1 cellular context compared by ENCODE assay signal in the genomic region with DNA sequence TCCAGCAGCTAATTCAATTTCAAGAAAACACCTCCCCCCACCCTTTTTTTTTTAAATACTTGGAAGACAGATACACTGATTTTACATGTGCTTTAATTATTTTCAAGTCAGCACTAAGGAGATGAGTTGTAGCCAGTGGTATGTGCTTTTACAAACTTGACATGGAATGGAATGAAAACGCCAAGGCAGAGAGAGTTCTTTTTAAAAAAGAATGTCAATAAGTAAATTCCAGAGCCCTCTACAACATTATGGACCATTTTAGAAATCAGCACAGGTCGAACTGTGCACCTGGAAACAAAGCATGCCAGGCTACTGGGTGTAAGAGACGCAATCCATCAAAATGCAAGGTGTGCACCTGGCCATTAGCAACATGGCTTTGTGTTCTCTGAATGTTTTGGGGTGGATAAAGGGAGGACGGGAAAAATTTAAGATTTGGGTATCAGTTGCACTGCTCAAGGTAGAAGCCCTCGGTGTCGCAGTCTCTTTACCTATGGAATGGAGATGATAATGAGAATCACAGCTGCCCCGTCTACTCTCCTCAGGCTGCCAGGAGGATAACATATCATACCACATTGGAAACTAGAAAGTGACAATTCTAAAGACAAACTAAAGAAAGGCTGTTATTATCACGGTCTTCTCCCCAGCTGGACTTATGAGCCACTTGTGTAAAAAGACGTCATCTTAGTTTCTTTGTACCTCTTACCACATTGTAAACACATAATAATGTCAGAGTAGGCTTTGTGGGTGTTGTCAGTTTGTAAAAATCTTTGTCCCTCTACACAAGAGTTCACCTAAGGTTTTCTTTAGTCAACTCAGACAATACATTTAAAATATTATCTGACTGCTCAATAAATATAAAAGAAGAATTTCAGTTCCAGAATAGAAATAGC.
TF ChIP-seq lines count a peak whose summit lies in the region.

No MANE protein-coding gene starts in this region.

TF ChIP-seq in IMR-90, 13 proteins besides CTCF, POLR2A, EP300 and RAD21:
- TF ChIP-seq NFE2L2 (IDR thresholded peaks at IDR 0.05; ENCODE audit: low read depth, low read length) (no peak), CEBPB (IDR thresholded peaks at IDR 0.05; ENCODE audit: low read depth, low read length) (no peak), BHLHE40 (IDR thresholded peaks at IDR 0.05; ENCODE audit: low read depth, low read length) (no peak), FOS (IDR thresholded peaks at IDR 0.05; ENCODE audit: low read depth, low read length) (no peak), CHD1 (IDR thresholded peaks at IDR 0.05; ENCODE audit: low read depth, low read length) (no peak), MAFK (IDR thresholded peaks at IDR 0.05; ENCODE audit: low read depth, low read length) (no peak; the same call in 1 of the 2 replicates), RCOR1 (IDR thresholded peaks at IDR 0.05; ENCODE audit: insufficient replicate concordance, low read length) (no peak), MAZ (IDR thresholded peaks at IDR 0.05; ENCODE audit: borderline replicate concordance, low read depth, low read length) (no peak), RFX5 (IDR thresholded peaks at IDR 0.05; ENCODE audit: low read depth, low read length) (no peak)
- TF ChIP-seq, protein P1, sequence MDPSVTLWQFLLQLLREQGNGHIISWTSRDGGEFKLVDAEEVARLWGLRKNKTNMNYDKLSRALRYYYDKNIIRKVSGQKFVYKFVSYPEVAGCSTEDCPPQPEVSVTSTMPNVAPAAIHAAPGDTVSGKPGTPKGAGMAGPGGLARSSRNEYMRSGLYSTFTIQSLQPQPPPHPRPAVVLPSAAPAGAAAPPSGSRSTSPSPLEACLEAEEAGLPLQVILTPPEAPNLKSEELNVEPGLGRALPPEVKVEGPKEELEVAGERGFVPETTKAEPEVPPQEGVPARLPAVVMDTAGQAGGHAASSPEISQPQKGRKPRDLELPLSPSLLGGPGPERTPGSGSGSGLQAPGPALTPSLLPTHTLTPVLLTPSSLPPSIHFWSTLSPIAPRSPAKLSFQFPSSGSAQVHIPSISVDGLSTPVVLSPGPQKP (IDR thresholded peaks at IDR 0.05; ENCODE audit: borderline replicate concordance, low read depth, low read length) = no peak
- TF ChIP-seq, protein P2, sequence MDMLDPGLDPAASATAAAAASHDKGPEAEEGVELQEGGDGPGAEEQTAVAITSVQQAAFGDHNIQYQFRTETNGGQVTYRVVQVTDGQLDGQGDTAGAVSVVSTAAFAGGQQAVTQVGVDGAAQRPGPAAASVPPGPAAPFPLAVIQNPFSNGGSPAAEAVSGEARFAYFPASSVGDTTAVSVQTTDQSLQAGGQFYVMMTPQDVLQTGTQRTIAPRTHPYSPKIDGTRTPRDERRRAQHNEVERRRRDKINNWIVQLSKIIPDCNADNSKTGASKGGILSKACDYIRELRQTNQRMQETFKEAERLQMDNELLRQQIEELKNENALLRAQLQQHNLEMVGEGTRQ (IDR thresholded peaks at IDR 0.05; ENCODE audit: low read depth, low read length) = no peak
